In genomic region chr7:23654508-23654907, GRCh38 we compare ENCODE assay signal across 9 cellular contexts. TPM values are rescaled to one million over a fixed set of nuclear protein-coding genes. Genes with fewer than 3 reads are reported as not detected.
DNase-seq lines count a peak whose midpoint lies in the region; ATAC-seq and TF ChIP-seq lines count a peak whose summit lies in the region.
"Had no signal": no experiment of that assay in that cellular context is flagged by ENCODE, and none has a peak within 500 bp of the region (broad histone marks: within the 10 kb centered on the region; RNA-seq: fewer than 3 reads in every experiment).

No MANE protein-coding gene starts in this region.

- H3K27ac ChIP-seq in brain microvascular endothelial cell = no peak overlapping the region
- H3K27ac ChIP-seq: neutrophil had no signal

- intact Hi-C loops in mucosa of descending colon (cut with DNase I, micrococcal nuclease) = no loop called here

- in situ Hi-C loops in KBM-7 (cut with MboI; ENCODE audit: low pct_unique_long_range_greater_than_20kb, low sequenced_read_pairs) = no loop called here
- in situ Hi-C loops in brain microvascular endothelial cell (cut with HindIII; ENCODE audit: low pct_ligation_motif_present, low sequenced_read_pairs) = no loop called here

- no peaks in the 10 kb centered on the region for H3K4me1 ChIP-seq in mucosa of descending colon (ENCODE audit: low read depth)

- ATAC-seq in mucosa of descending colon = peak; percentile 57
- no peak for ATAC-seq in activated CD4-positive, CD25-positive, alpha-beta regulatory T cell treated with anti-CD3 and anti-CD28 coated beads, Interleukin-2, amount 50 U/mL, for 24 hours
- no peak for ATAC-seq in GM21528 (IDR thresholded peaks at IDR 0.05; ENCODE audit: low FRiP score, unreplicated experiment)

- no peaks in the 10 kb centered on the region for H3K27me3 ChIP-seq in brain microvascular endothelial cell (replicated peaks)
- H3K27me3 ChIP-seq: neutrophil had no signal

- peak; percentile 18 for DNase-seq in EH (ENCODE audit: low read depth)
- DNase-seq in KBM-7 = peak; percentile 45
- peak; percentile 16 for DNase-seq in brain microvascular endothelial cell
- DNase-seq in mucosa of descending colon = peak in 1 of 3 donors; percentile 69
- DNase-seq in activated CD4-positive, CD25-positive, alpha-beta regulatory T cell treated with anti-CD3 and anti-CD28 coated beads, Interleukin-2, amount 50 U/mL, for 72 hours = no peak
- no peak for DNase-seq in COR-L47 (lab: John Stamatoyannopoulos, UW)

- H3K4me3 ChIP-seq in brain microvascular endothelial cell (ENCODE audit: low read depth, low read length) (no peak overlapping the region), mucosa of descending colon (no peak overlapping the region)

- H3K9me3 ChIP-seq in mucosa of descending colon = peaks cover 25% of the 10 kb centered on the region

- TF ChIP-seq CTCF in brain microvascular endothelial cell (IDR thresholded peaks at IDR 0.05; ENCODE audit: low read depth, low read length, missing control alignments) = peak; percentile 51
- no peak for TF ChIP-seq CTCF in mucosa of descending colon (IDR thresholded peaks at IDR 0.05)

- H3K36me3 ChIP-seq in brain microvascular endothelial cell (replicated peaks) (no peaks in the 10 kb centered on the region), mucosa of descending colon (ENCODE audit: low read depth) (no peaks in the 10 kb centered on the region)
- H3K36me3 ChIP-seq: neutrophil had no signal

RNA-seq across cellular contexts. Expression of gene FAM221A, which starts 25.5 kb away (rescaled TPM):
- total RNA-seq in mucosa of descending colon = 10 to 100 TPM in 2 of 3 donors, 1 to 10 TPM in 1; 8.4 to 16.0 (median 13.4) TPM

RNA-seq across cellular contexts. Expression of gene STK31, which starts 55.5 kb away (rescaled TPM):
- 1 to 10 TPM in 1 of 3 donors, under 1 TPM in 2; 0.38 to 1.3 (median 0.65) TPM for total RNA-seq in mucosa of descending colon

RNA-seq across cellular contexts. Expression of gene CCDC126, which starts 57.3 kb away (rescaled TPM):
- 10 to 100 TPM in 2 of 3 donors, 1 to 10 TPM in 1; 7.3 to 16.8 (median 10.4) TPM for total RNA-seq in mucosa of descending colon

Comparison
In these comparisons a context has a peak if more than half of its experiments do, and no peak if none do; other contexts are left out.
1. DNase-seq: peak in EH (single experiment), KBM-7 (single experiment) and brain microvascular endothelial cell (single experiment); none in activated CD4-positive, CD25-positive, alpha-beta regulatory T cell treated with anti-CD3 and anti-CD28 coated beads, Interleukin-2, amount 50 U/mL, for 72 hours (single experiment) and COR-L47 (single experiment).